ENCODE assay signal across 24 cellular contexts in genomic region chr6:8429821-8430220, GRCh38. TPM values are rescaled to one million over a fixed set of nuclear protein-coding genes. Genes with fewer than 3 reads are reported as not detected.
DNase-seq lines count a peak whose midpoint lies in the region; ATAC-seq, FAIRE-seq and TF ChIP-seq lines count a peak whose summit lies in the region.
"Had no signal": no experiment of that assay in that cellular context is flagged by ENCODE, and none has a peak within 500 bp of the region (broad histone marks: within the 10 kb centered on the region; RNA-seq: fewer than 3 reads in every experiment).

No MANE protein-coding gene starts in this region.

- no peaks in the 10 kb centered on the region for H4K20me1 ChIP-seq in endothelial cell of umbilical vein (replicated peaks; ENCODE audit: control insufficient read depth, extremely low read depth, insufficient read depth, low read length)

- DNase-seq in A673 (ENCODE audit: low spot score) (peak; percentile 20), dermis blood vessel endothelial cell (peak; percentile 25), endothelial cell of umbilical vein (ENCODE audit: low read depth, low spot score) (peak; percentile 28), omental fat pad (ENCODE audit: low spot score) (no peak)
- DNase-seq in stimulated activated CD4-positive, alpha-beta T cell treated with anti-CD3 and anti-CD28 coated beads, Interleukin-2, amount 100 ng/mL, for 24 hours, result no peak
- DNase-seq: ACHN; AML-193; BE2C; CD4-positive, alpha-beta T cell; CD8-positive, alpha-beta memory T cell; DMS 273 treated with DMSO at 0.1 percent for 48 hours; DMS79; EL; GDM1; H9 had no signal

- no peak overlapping the region for H3K9ac ChIP-seq in endothelial cell of umbilical vein (replicated peaks; ENCODE audit: extremely low read depth, insufficient read depth, low read length)
- H3K9ac ChIP-seq: BLaER1 treated with 17β-estradiol and CSF1 and Interleukin-3, amounts not matched to agents 10 nM and 100 nM had no signal

- H3K36me3 ChIP-seq in A673 (ENCODE audit: insufficient read depth, low read length, poor library complexity, severe bottlenecking) (peaks cover 45% of the 10 kb centered on the region), endothelial cell of umbilical vein (ENCODE audit: control insufficient read depth in 2 of 2, extremely low read depth in 1 of 2, insufficient read depth in 2 of 2, low read length in 2 of 2) (peaks cover 3 to 7% of the 10 kb centered on the region in 2 experiments)
- H3K36me3 ChIP-seq: BE2C had no signal

- H3K4me1 ChIP-seq in A673 (ENCODE audit: insufficient read depth, low read length, poor library complexity, severe bottlenecking), result peaks cover 15% of the 10 kb centered on the region
- H3K4me1 ChIP-seq in endothelial cell of umbilical vein (ENCODE audit: control insufficient read depth, extremely low read depth, insufficient read depth, low read length), result peaks cover 16% of the 10 kb centered on the region
- H3K4me1 ChIP-seq: BE2C had no signal

- dilution Hi-C loops in endothelial cell of umbilical vein (cut with MboI; ENCODE audit: extremely low pct_ligation_motif_present, low sequenced_read_pairs), result no loop called here

- intact Hi-C loops in A673 (cut with micrococcal nuclease; ENCODE audit: unreplicated experiment) (loop anchor here (5.0 kb wide), 1 partner anchor 98 kb away; no protein-coding TSS in a partner anchor), endothelial cell of umbilical vein (cut with micrococcal nuclease) (loop anchor here (10.0 kb wide), 1 partner anchor 1995 kb away; no protein-coding TSS in a partner anchor)

- H3K4me2 ChIP-seq in endothelial cell of umbilical vein (ENCODE audit: insufficient read depth, low read length), result peak overlapping the region; percentile 21
- H3K4me2 ChIP-seq: BLaER1 treated with 17β-estradiol and CSF1 and Interleukin-3, amounts not matched to agents 10 nM and 100 nM had no signal

- peaks cover 4% of the 10 kb centered on the region for H3K9me3 ChIP-seq in A673 (ENCODE audit: low read depth, low read length, poor library complexity, severe bottlenecking)
- H3K9me3 ChIP-seq in endothelial cell of umbilical vein (replicated peaks; ENCODE audit: control insufficient read depth, insufficient read depth, low read length), result no peaks in the 10 kb centered on the region
- H3K9me3 ChIP-seq: BE2C had no signal

- H2AFZ ChIP-seq in endothelial cell of umbilical vein (ENCODE audit: low read depth, low read length), result no peak overlapping the region

- CTCF ChIA-PET in A673 (lab: Charles Lee), result no interaction called here
- CTCF ChIA-PET in endothelial cell of umbilical vein (lab: Charles Lee), result no interaction called here

- no peak overlapping the region for H3K4me3 ChIP-seq in A673 (ENCODE audit: low read depth, low read length, poor library complexity, severe bottlenecking)
- H3K4me3 ChIP-seq in endothelial cell of umbilical vein (replicated peaks in 1 of 3; ENCODE audit: insufficient read depth in 1 of 3, low read depth in 1 of 3, low read length in 3 of 3), result no peak overlapping the region
- H3K4me3 ChIP-seq: BLaER1 treated with 17β-estradiol and CSF1 and Interleukin-3, amounts not matched to agents 10 nM and 100 nM; GM12878 had no signal

- TF ChIP-seq POLR2A in endothelial cell of umbilical vein (IDR thresholded peaks at IDR 0.05; ENCODE audit: low read depth, low read length), result no peak

- peaks cover 33% of the 10 kb centered on the region for H3K79me2 ChIP-seq in endothelial cell of umbilical vein (ENCODE audit: control insufficient read depth, insufficient read depth, low read length)

- ATAC-seq in GM21390 (IDR thresholded peaks at IDR 0.05; ENCODE audit: unreplicated experiment), result no peak
- ATAC-seq in omental fat pad (ENCODE audit: low FRiP score), result no peak
- ATAC-seq: GM12878, HCT116 had no signal

- TF ChIP-seq CTCF in A673 (conservative IDR thresholded peaks at IDR 0.05; ENCODE audit: low read depth, low read length) (no peak), endothelial cell of umbilical vein (IDR thresholded peaks at IDR 0.05; ENCODE audit: extremely low read depth in 1 of 2, insufficient read depth in 1 of 2, low read depth in 1 of 2, low read length in 2 of 2) (no peak), omental fat pad (IDR thresholded peaks at IDR 0.05) (no peak)

- no TSS peak for BruUV-seq in A673 (replicated peaks; lab: Mats Ljungman, UMichigan)
- no TSS peak for BruUV-seq in endothelial cell of umbilical vein (replicated peaks; lab: Mats Ljungman, UMichigan)

- no peaks in the 10 kb centered on the region for H3K9me1 ChIP-seq in endothelial cell of umbilical vein (replicated peaks; ENCODE audit: control insufficient read depth, extremely low read depth, insufficient read depth, low read length)

- H3K27me3 ChIP-seq in A673 (replicated peaks; ENCODE audit: insufficient read depth, low read depth, low read length, poor library complexity), result no peaks in the 10 kb centered on the region
- no peaks in the 10 kb centered on the region for H3K27me3 ChIP-seq in endothelial cell of umbilical vein (ENCODE audit: control insufficient read depth in 2 of 2, insufficient read depth in 2 of 2, low read length in 2 of 2)
- H3K27me3 ChIP-seq: BE2C; BLaER1 treated with 17β-estradiol and CSF1 and Interleukin-3, amounts not matched to agents 10 nM and 100 nM had no signal

- no peak for FAIRE-seq in endothelial cell of umbilical vein (lab: Jason Lieb, UNC)
- FAIRE-seq: A204.1, D721Med, GM12878, GM18507, H1 had no signal

- H3K27ac ChIP-seq in A673 (ENCODE audit: low read depth, low read length, poor library complexity, severe bottlenecking) (no peak overlapping the region), endothelial cell of umbilical vein (ENCODE audit: insufficient read depth, low read depth, low read length) (no peak overlapping the region)
- H3K27ac ChIP-seq: 22Rv1; BLaER1 treated with 17β-estradiol and CSF1 and Interleukin-3, amounts not matched to agents 10 nM and 100 nM had no signal

- POLR2A ChIA-PET in A673 (lab: Charles Lee; ENCODE audit: low non-redundant PET) (no interaction called here), endothelial cell of umbilical vein (lab: Charles Lee) (no interaction called here)

TF ChIP-seq in endothelial cell of umbilical vein, 7 proteins besides CTCF, POLR2A, EP300 and RAD21:
- no peak for TF ChIP-seq JUN (IDR thresholded peaks at IDR 0.05; ENCODE audit: borderline replicate concordance, insufficient read depth, insufficient read length, low read depth)
- no peak for TF ChIP-seq MAX (IDR thresholded peaks at IDR 0.05; ENCODE audit: insufficient read depth, insufficient read length)

RNA-seq across cellular contexts. Expression of gene SLC35B3, which starts 5.5 kb away (rescaled TPM):
- total RNA-seq in A673 (2021) (16.2 and 19.4 TPM in 2 replicates), dermis blood vessel endothelial cell (15.7 and 23.0 TPM in 2 replicates), endothelial cell of umbilical vein (16.8 and 21.5 TPM in 2 replicates), omental fat pad (10 to 100 TPM; 12.5 to 18.8 (median 16.0) TPM)
- polyA plus RNA-seq in endothelial cell of umbilical vein, result 9.8 and 11.9 TPM in 2 replicates
- polyA plus RNA-seq in endothelial cell of umbilical vein (2011; cell fraction: cytosol; rRNA removed), result 12.4 and 13.3 TPM in 2 replicates
- polyA plus RNA-seq in endothelial cell of umbilical vein (2011; cell fraction: nucleus; rRNA removed), result 12.8 and 16.8 TPM in 2 replicates
- polyA plus RNA-seq in endothelial cell of umbilical vein (2012), result 19.1 and 23.0 TPM in 2 replicates
- polyA minus RNA-seq in endothelial cell of umbilical vein, result 7.4 and 9.2 TPM in 2 replicates
- 2.3 TPM for polyA minus RNA-seq in endothelial cell of umbilical vein (2011; cell fraction: cytosol; rRNA and poly(A)+ RNA removed)
- polyA minus RNA-seq in endothelial cell of umbilical vein (2011; cell fraction: nucleus; rRNA and poly(A)+ RNA removed), result 9.0 and 9.1 TPM in 2 replicates

Comparison
In these comparisons a context has a peak if more than half of its experiments do, and no peak if none do; other contexts are left out.
1. DNase-seq: peak in A673 (single experiment), dermis blood vessel endothelial cell (single experiment) and endothelial cell of umbilical vein (single experiment); none in stimulated activated CD4-positive, alpha-beta T cell treated with anti-CD3 and anti-CD28 coated beads, Interleukin-2, amount 100 ng/mL, for 24 hours (0 of 2) and omental fat pad (single experiment).